1 cellular context compared by ENCODE assay signal in the genomic region with DNA sequence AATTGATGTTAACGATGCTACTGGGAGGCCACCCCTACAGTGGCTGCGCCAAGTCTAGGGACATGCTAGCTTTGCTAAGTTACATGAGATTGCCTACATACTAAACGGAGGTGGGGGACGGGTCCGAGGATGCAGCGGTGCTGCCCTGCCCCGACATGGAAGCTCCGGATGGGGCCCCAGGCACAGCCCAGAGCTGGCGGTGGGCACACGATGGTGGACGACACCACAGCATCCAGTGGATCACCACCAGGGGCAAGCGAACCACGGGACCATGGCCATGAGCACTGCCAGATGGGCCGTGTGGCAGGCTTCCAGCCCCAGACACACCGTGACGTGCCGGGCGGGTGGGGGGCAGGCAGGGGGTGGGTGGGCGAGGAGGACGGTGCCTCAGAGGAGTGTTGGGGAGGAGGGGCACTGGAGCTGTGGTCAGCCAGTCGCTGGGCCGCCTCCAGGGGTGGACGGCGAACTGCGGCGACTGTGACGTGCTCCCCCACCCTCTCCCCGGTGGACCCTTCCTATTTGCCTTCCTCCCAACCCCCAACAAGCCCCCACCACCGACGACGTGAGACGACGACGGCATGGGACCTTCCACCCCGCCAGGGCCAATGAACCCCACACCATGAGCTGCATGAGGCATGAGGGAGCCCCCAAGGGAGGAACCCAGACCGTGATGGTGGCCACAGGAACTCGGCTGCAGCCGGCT.
TF ChIP-seq lines count a peak whose summit lies in the region.

No MANE protein-coding gene starts in this region.

TF ChIP-seq in IMR-90, 13 proteins besides CTCF, POLR2A, EP300 and RAD21 (continued from another document):
- TF ChIP-seq, protein P1, sequence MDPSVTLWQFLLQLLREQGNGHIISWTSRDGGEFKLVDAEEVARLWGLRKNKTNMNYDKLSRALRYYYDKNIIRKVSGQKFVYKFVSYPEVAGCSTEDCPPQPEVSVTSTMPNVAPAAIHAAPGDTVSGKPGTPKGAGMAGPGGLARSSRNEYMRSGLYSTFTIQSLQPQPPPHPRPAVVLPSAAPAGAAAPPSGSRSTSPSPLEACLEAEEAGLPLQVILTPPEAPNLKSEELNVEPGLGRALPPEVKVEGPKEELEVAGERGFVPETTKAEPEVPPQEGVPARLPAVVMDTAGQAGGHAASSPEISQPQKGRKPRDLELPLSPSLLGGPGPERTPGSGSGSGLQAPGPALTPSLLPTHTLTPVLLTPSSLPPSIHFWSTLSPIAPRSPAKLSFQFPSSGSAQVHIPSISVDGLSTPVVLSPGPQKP (IDR thresholded peaks at IDR 0.05; ENCODE audit: borderline replicate concordance, low read depth, low read length), result no peak
- TF ChIP-seq MAZ (IDR thresholded peaks at IDR 0.05; ENCODE audit: borderline replicate concordance, low read depth, low read length) (no peak), RCOR1 (IDR thresholded peaks at IDR 0.05; ENCODE audit: insufficient replicate concordance, low read length) (no peak), SMC3 (IDR thresholded peaks at IDR 0.05; ENCODE audit: low read depth, low read length) (no peak), NFE2L2 (IDR thresholded peaks at IDR 0.05; ENCODE audit: low read depth, low read length) (no peak)
